ENCODE assay signal across 17 cellular contexts in the genomic region with DNA sequence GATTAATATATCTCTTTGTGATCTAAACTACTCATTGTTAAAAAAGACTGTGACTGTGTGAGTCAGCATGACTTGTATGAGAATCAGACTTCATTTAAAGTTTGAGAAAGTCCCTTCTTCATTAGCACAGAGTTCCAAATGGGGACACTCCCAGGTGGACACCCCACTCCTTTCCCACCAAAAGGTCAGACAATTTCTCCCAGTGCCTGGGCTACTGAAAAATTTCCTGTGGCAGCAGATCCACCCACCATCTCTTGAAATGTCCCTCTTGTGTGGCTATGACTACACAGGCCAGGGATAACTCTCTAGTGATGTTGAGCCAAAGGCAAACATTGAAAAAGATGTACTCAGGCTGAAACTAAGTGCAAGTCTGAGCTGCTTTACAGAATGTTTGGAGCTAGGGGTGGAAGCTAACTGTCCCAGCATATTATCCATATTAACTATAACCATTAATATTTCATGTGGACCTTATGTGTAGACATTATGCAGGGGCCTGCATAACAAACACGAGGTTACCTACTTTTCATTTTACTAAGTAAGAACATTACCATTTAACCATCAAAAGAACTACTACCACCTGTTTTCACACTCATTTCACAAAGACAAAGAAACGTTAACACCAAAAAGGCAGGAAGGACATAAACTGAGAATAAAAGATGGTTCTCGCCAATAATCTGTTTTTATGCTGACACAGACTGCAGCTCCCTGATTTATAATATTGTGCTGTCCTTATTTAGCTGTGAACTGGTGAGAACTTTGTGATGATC. TPM values are rescaled to one million over a fixed set of nuclear protein-coding genes. Genes with fewer than 3 reads are reported as not detected.
DNase-seq lines count a peak whose midpoint lies in the region; ATAC-seq and TF ChIP-seq lines count a peak whose summit lies in the region.
"Had no signal": no experiment of that assay in that cellular context is flagged by ENCODE, and none has a peak within 500 bp of the region (broad histone marks: within the 10 kb centered on the region; RNA-seq: fewer than 3 reads in every experiment).

No MANE protein-coding gene starts in this region.

- TF ChIP-seq CTCF in nephron (IDR thresholded peaks at IDR 0.05; ENCODE audit: unreplicated experiment in 3 of 3) = no peak
- TF ChIP-seq CTCF in RWPE1 (conservative IDR thresholded peaks at IDR 0.05; ENCODE audit: low read depth) = no peak
- no peak for TF ChIP-seq CTCF in ascending aorta (IDR thresholded peaks at IDR 0.05)

- peaks cover 5% of the 10 kb centered on the region for H3K4me1 Mint-ChIP-seq in nephron
- H3K4me1 Mint-ChIP-seq: brain had no signal

- H3K27me3 Mint-ChIP-seq in nephron (ENCODE audit: low read depth) = no peaks in the 10 kb centered on the region

- no peaks in the 10 kb centered on the region for H3K4me1 ChIP-seq in ascending aorta
- H3K4me1 ChIP-seq: tibial nerve had no signal

- H3K9me3 Mint-ChIP-seq in nephron = no peaks in the 10 kb centered on the region

- DNase-seq in activated CD4-positive, CD25-positive, alpha-beta regulatory T cell treated with anti-CD3 and anti-CD28 coated beads, Interleukin-2, amount 50 U/mL, for 72 hours = no peak
- DNase-seq in HT1080 (ENCODE audit: low read depth) (peak; percentile 13), RWPE1 (ENCODE audit: low spot score) (no peak), HuH-7.5 (ENCODE audit: low spot score) (no peak), ascending aorta (ENCODE audit: low spot score in 2 of 2) (no peak)
- DNase-seq: activated CD4-positive, CD25-positive, alpha-beta regulatory T cell; EL; left colon; NCI-H2081; stimulated activated CD4-positive, alpha-beta T cell treated with anti-CD3 and anti-CD28 coated beads, Interleukin-4, amount 100 ng/mL, for 24 hours had no signal

- no peak overlapping the region for H3K4me3 Mint-ChIP-seq in nephron
- H3K4me3 Mint-ChIP-seq: brain had no signal

- H3K4me3 ChIP-seq in ascending aorta = no peak overlapping the region
- H3K4me3 ChIP-seq: tibial nerve had no signal

- no peaks in the 10 kb centered on the region for H3K27me3 ChIP-seq in ascending aorta
- H3K27me3 ChIP-seq: tibial nerve had no signal

- no peaks in the 10 kb centered on the region for H3K36me3 Mint-ChIP-seq in nephron (ENCODE audit: low read depth)
- H3K36me3 Mint-ChIP-seq: brain had no signal

- H3K27ac ChIP-seq in RWPE1 = no peak overlapping the region
- no peak overlapping the region for H3K27ac ChIP-seq in ascending aorta

- peak; percentile 79 to 80 for ATAC-seq in activated CD4-positive, CD25-positive, alpha-beta regulatory T cell treated with anti-CD3 and anti-CD28 coated beads, Interleukin-2, amount 50 U/mL, for 24 hours
- ATAC-seq in GM21825 (IDR thresholded peaks at IDR 0.05; ENCODE audit: unreplicated experiment) = peak; percentile 45
- ATAC-seq: left colon had no signal

- H3K36me3 ChIP-seq in ascending aorta = no peaks in the 10 kb centered on the region
- H3K36me3 ChIP-seq: tibial nerve had no signal

- H3K27ac Mint-ChIP-seq in nephron = peak overlapping the region; percentile 67 to 90 (median 87)

- POLR2A ChIA-PET in RWPE1 (lab: Yijun Ruan, JAX; ENCODE audit: low non-redundant PET) = no interaction called here

- CTCF ChIA-PET in RWPE1 (lab: Yijun Ruan, JAX) = no interaction called here

- intact Hi-C loops in ascending aorta (cut with DNase I) = no loop called here

- H3K9me3 ChIP-seq in ascending aorta = no peaks in the 10 kb centered on the region

RNA-seq across cellular contexts. Expression of a gene that starts 44.8 kb away (rescaled TPM):
- not detected in 2 replicates for total RNA-seq in HT1080 (2014; rRNA removed; shearing (Covaris generic))
- polyA plus RNA-seq in HT1080 (2015; cell fraction: cytosol; rRNA removed) = not detected in 2 replicates
- polyA plus RNA-seq in HT1080 (2015; cell fraction: nucleus; rRNA removed) = not detected in 2 replicates
- not detected for total RNA-seq in ascending aorta
- total RNA-seq: A673, left colon, osteocyte, tibial nerve had no signal

RNA-seq across cellular contexts. Expression of a gene that starts 49.8 kb away (rescaled TPM):
- total RNA-seq in HT1080 (2014; rRNA removed; shearing (Covaris generic)) = not detected in 2 replicates
- polyA plus RNA-seq in HT1080 (2015; cell fraction: cytosol; rRNA removed) = not detected in 2 replicates
- polyA plus RNA-seq in HT1080 (2015; cell fraction: nucleus; rRNA removed) = not detected in 2 replicates
- total RNA-seq in ascending aorta = not detected
- total RNA-seq: left colon, osteocyte, tibial nerve had no signal
